ENCODE assay signal across 1 cellular context in the genomic region with DNA sequence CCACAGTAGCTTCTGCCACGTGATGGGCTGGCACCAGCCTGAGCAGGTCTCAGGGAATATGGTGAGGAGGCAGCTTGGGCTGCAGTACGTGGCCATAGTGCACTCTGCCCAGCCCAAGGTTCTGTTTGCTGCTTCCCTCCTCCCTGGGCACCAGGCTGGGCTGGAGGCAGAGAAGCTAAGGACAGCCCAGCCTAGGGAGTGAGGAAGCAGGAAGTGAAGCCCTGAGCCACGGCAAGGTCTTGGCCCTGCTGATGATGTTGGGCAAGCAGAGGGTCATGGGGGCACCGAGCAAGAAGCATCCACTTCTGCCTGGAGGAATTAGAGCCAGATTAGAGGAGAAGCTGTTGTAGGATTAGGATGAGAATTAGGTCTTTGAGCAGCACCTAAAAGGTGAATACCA.
TF ChIP-seq lines count a peak whose summit lies in the region.

No MANE protein-coding gene starts in this region.

TF ChIP-seq in GM12878, 131 proteins besides CTCF, POLR2A, EP300 and RAD21 (continued from another document):
- TF ChIP-seq NR2C2 (IDR thresholded peaks at IDR 0.05; ENCODE audit: borderline replicate concordance, control insufficient read depth, insufficient read length, low read depth) (no peak), JUND (IDR thresholded peaks at IDR 0.05; ENCODE audit: low read depth, low read length) (no peak), HDAC2 (IDR thresholded peaks at IDR 0.05) (no peak), RCOR1 (conservative IDR thresholded peaks at IDR 0.05; ENCODE audit: low read depth, low read length) (no peak), STAT1 (conservative IDR thresholded peaks at IDR 0.05) (no peak)
- TF ChIP-seq, protein P1, sequence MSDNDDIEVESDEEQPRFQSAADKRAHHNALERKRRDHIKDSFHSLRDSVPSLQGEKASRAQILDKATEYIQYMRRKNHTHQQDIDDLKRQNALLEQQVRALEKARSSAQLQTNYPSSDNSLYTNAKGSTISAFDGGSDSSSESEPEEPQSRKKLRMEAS (IDR thresholded peaks at IDR 0.05; ENCODE audit: low read depth, low read length): no peak
- TF ChIP-seq, protein P2, sequence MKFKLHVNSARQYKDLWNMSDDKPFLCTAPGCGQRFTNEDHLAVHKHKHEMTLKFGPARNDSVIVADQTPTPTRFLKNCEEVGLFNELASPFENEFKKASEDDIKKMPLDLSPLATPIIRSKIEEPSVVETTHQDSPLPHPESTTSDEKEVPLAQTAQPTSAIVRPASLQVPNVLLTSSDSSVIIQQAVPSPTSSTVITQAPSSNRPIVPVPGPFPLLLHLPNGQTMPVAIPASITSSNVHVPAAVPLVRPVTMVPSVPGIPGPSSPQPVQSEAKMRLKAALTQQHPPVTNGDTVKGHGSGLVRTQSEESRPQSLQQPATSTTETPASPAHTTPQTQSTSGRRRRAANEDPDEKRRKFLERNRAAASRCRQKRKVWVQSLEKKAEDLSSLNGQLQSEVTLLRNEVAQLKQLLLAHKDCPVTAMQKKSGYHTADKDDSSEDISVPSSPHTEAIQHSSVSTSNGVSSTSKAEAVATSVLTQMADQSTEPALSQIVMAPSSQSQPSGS (IDR thresholded peaks at IDR 0.05; ENCODE audit: low read length): no peak
